Comparison of ENCODE assay signal across 9 cellular contexts in the genomic region with DNA sequence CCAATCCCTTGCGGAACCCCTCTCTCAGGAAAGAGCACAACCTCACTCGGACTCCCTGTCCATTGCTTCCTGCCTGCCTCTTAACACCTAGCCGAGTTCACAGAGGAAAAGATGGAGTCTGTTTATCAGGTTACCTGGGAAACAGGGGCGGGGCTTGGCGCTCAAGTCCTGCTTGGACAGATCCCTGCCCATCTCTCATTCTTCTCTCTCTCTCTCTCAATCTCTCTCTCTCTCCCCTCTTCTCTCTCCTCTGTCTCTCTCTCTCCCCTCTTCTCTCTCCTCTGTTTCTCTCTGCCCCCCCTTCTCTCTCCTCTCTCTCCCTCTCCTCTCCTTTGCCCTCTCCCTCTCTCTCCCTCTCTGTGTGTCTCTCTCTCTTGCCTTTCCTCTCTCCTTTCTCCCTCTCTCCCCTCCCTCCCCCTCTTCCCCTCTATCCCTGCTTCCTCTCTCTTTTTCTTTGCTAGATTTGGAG. TPM values are rescaled to one million over a fixed set of nuclear protein-coding genes. Genes with fewer than 3 reads are reported as not detected.
DNase-seq lines count a peak whose midpoint lies in the region; ATAC-seq, FAIRE-seq and TF ChIP-seq lines count a peak whose summit lies in the region.
"Had no signal": no experiment of that assay in that cellular context is flagged by ENCODE, and none has a peak within 500 bp of the region (broad histone marks: within the 10 kb centered on the region; RNA-seq: fewer than 3 reads in every experiment).

A gene with protein sequence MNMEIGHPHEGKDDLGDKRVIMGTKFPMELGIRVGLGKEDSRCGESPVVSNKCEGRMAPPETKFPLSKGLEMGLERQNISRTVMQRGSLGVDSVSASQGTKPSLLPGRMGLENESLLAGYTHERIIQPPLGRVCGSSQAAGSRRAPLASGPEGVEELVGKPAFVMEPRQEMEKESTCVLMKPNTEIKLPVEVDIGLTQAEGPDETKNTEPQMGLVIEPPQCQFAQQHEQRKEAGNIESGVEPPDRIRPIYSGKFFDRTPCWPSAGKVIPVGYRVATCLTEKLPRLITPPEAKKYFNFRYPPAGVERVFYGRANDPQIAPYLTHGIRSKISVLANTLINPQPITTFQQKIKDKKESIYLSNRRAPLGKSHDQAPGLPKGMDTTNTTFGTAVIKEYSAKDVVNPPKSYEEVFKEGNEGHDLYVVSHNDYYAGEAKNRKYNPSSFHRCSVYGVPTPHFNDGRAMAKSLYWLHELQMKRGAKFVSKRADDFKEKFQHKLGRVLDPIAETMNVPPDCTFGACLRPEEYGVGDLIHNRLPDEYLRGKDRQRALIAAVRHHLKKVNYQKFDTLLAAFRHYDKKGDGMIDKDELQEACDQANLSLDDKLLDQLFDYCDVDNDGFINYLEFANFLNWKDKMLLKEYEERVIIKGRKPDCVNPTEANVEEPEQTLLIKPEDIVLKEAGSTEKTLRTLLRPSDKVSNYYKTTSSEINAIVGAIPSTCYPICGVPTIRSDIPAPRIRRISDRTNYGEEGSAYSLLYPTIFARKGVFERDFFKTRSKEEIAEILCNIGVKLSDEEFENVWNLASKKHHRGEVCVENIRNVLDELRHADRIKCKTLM (minus strand): TSS at position 120 of the 469 bp plus-strand sequence. CDS start 199 bp downstream, outside the sequence.

- H3K27me3 Mint-ChIP-seq in activated CD4-positive, alpha-beta memory T cell treated with anti-CD3 and anti-CD28 coated beads for 36 hours, result peaks cover 12% of the 10 kb centered on the region
- no peaks in the 10 kb centered on the region for H3K27me3 Mint-ChIP-seq in chondrocyte (ENCODE audit: low read depth)

- peaks cover 48% of the 10 kb centered on the region for H3K4me1 Mint-ChIP-seq in activated CD4-positive, alpha-beta memory T cell treated with anti-CD3 and anti-CD28 coated beads for 36 hours (ENCODE audit: low read depth)
- H3K4me1 Mint-ChIP-seq in chondrocyte (ENCODE audit: low read depth), result peaks cover 8% of the 10 kb centered on the region

- no peak for ATAC-seq in HG03520 (IDR thresholded peaks at IDR 0.05; ENCODE audit: unreplicated experiment)
- ATAC-seq in GM19328 (IDR thresholded peaks at IDR 0.05; ENCODE audit: unreplicated experiment), result no peak
- ATAC-seq: Panc1 had no signal

- CTCF ChIA-PET in activated CD4-positive, alpha-beta memory T cell treated with anti-CD3 and anti-CD28 coated beads for 36 hours (lab: Charles Lee), result no interaction called here

- H3K4me3 Mint-ChIP-seq in activated CD4-positive, alpha-beta memory T cell treated with anti-CD3 and anti-CD28 coated beads for 36 hours, result no peak within 1 kb of the TSS
- H3K4me3 Mint-ChIP-seq in chondrocyte (ENCODE audit: unreplicated experiment), result no peak within 1 kb of the TSS

- TF ChIP-seq CTCF in chondrocyte (IDR thresholded peaks at IDR 0.05), result no peak

- POLR2A ChIA-PET in activated CD4-positive, alpha-beta memory T cell treated with anti-CD3 and anti-CD28 coated beads for 36 hours (lab: Charles Lee), result no interaction called here

- no peaks in the 10 kb centered on the region for H3K9me3 Mint-ChIP-seq in activated CD4-positive, alpha-beta memory T cell treated with anti-CD3 and anti-CD28 coated beads for 36 hours
- H3K9me3 Mint-ChIP-seq in chondrocyte (ENCODE audit: low read depth), result no peaks in the 10 kb centered on the region

- H3K27ac Mint-ChIP-seq in activated CD4-positive, alpha-beta memory T cell treated with anti-CD3 and anti-CD28 coated beads for 36 hours, result no peak within 1 kb of the TSS
- no peak within 1 kb of the TSS for H3K27ac Mint-ChIP-seq in chondrocyte (ENCODE audit: unreplicated experiment)

- DNase-seq in DMS53 (lab: John Stamatoyannopoulos, UW), result peak; percentile 86
- DNase-seq in LHCN-M2 (ENCODE audit: low read depth), result peak; percentile 14
- peak; percentile 38 for DNase-seq in activated CD4-positive, alpha-beta memory T cell treated with anti-CD3 and anti-CD28 coated beads for 36 hours
- peak; percentile 75 for DNase-seq in kidney tubule cell (ENCODE audit: low spot score)
- DNase-seq in chondrocyte (ENCODE audit: low spot score), result no peak
- no peak for DNase-seq in GM12892 (ENCODE audit: insufficient read length)

- intact Hi-C loops in activated CD4-positive, alpha-beta memory T cell treated with anti-CD3 and anti-CD28 coated beads for 36 hours (cut with micrococcal nuclease), result loop anchor here (10.0 kb wide), 2 partner anchors 1219 to 1379 kb away; no protein-coding TSS in a partner anchor

- H3K36me3 Mint-ChIP-seq in activated CD4-positive, alpha-beta memory T cell treated with anti-CD3 and anti-CD28 coated beads for 36 hours, result no peaks in the 10 kb centered on the region
- H3K36me3 Mint-ChIP-seq in chondrocyte (ENCODE audit: low read depth), result no peaks in the 10 kb centered on the region

- FAIRE-seq in GM12892 (lab: Jason Lieb, UNC), result no peak

- no peak for TF ChIP-seq POLR2A in GM12892 (IDR thresholded peaks at IDR 0.05; ENCODE audit: low read depth, low read length)

RNA-seq across cellular contexts. Expression of the gene that starts here (rescaled TPM):
- total RNA-seq in LHCN-M2 (2014; rRNA removed), result 0.13 and 0.34 TPM in 2 replicates
- 1.6 TPM for polyA plus RNA-seq in LHCN-M2 (2012)
- under 1 TPM; 0.51 to 0.57 TPM for total RNA-seq in activated CD4-positive, alpha-beta memory T cell treated with anti-CD3 and anti-CD28 coated beads for 36 hours
- 0.37 to 1.6 TPM (median 1.0 TPM) in 3 replicates for total RNA-seq in chondrocyte
- polyA plus RNA-seq in GM12892 (2012; ENCODE audit: missing spikeins), result not detected

Comparison
In these comparisons a context has a peak if more than half of its experiments do, and no peak if none do; other contexts are left out.
1. Peak in DNase-seq in activated CD4-positive, alpha-beta memory T cell treated with anti-CD3 and anti-CD28 coated beads for 36 hours; RNA of the gene not detected or under 1 TPM.
2. DNase-seq: peak in DMS53 (single experiment), LHCN-M2 (single experiment) and kidney tubule cell (single experiment); none in chondrocyte (single experiment) and GM12892 (single experiment).